In genomic region chrX:103533428-103534216, GRCh38 we compare ENCODE assay signal across 8 cellular contexts. TPM values are rescaled to one million over a fixed set of nuclear protein-coding genes. Genes with fewer than 3 reads are reported as not detected.
DNase-seq lines count a peak whose midpoint lies in the region; ATAC-seq, FAIRE-seq and TF ChIP-seq lines count a peak whose summit lies in the region.

No MANE protein-coding gene starts in this region.

- CTCF ChIA-PET in A549 (lab: Yijun Ruan, JAX), result interaction anchor here (0.7 to 2.9 kb wide), 12 partner anchors 8 to 286 kb away, joined by 3 to 13 read pairs (median 4); no protein-coding TSS in a partner anchor

- H3K36me3 ChIP-seq in SK-N-MC (ENCODE audit: insufficient read depth, low read length) (no peaks in the 10 kb centered on the region), cardiac muscle cell (no peaks in the 10 kb centered on the region)

- TF ChIP-seq RAD21 in A549 (conservative IDR thresholded peaks at IDR 0.05 in 1 of 2, IDR thresholded peaks at IDR 0.05 in 1 of 2), result peak; percentile 87 to 88

- TF ChIP-seq POLR2A in A549 (IDR thresholded peaks at IDR 0.05; ENCODE audit: low read length), result no peak

- no peaks in the 10 kb centered on the region for H3K9me3 Mint-ChIP-seq in activated naive CD8-positive, alpha-beta T cell treated with anti-CD3 and anti-CD28 coated beads, Interleukin-2, amount 50 U/mL, for 24 hours
- no peaks in the 10 kb centered on the region for H3K9me3 Mint-ChIP-seq in type B pancreatic cell

- H3K4me3 Mint-ChIP-seq in activated naive CD8-positive, alpha-beta T cell treated with anti-CD3 and anti-CD28 coated beads, Interleukin-2, amount 50 U/mL, for 24 hours, result peak overlapping the region; percentile 54
- peak overlapping the region; percentile 91 for H3K4me3 Mint-ChIP-seq in type B pancreatic cell

- no peak overlapping the region for H3K27ac Mint-ChIP-seq in activated naive CD8-positive, alpha-beta T cell treated with anti-CD3 and anti-CD28 coated beads, Interleukin-2, amount 50 U/mL, for 24 hours
- H3K27ac Mint-ChIP-seq in type B pancreatic cell, result peak overlapping the region; percentile 60

- TF ChIP-seq CTCF in A549 (IDR thresholded peaks at IDR 0.05) (peak; percentile 74), cardiac muscle cell (IDR thresholded peaks at IDR 0.05; ENCODE audit: low read depth, low read length) (peak; percentile 68), type B pancreatic cell (conservative IDR thresholded peaks at IDR 0.05) (peak; percentile 92)

- H3K9me3 ChIP-seq in A549, result no peaks in the 10 kb centered on the region
- H3K9me3 ChIP-seq in SK-N-MC (ENCODE audit: low read depth, low read length), result no peaks in the 10 kb centered on the region
- H3K9me3 ChIP-seq in cardiac muscle cell (ENCODE audit: low read depth), result no peaks in the 10 kb centered on the region

- peak overlapping the region; percentile 74 for H3K4me2 ChIP-seq in A549

- H3K9ac ChIP-seq in SK-N-MC (ENCODE audit: insufficient read length), result no peak overlapping the region

- H3K27me3 ChIP-seq in cardiac muscle cell, result no peaks in the 10 kb centered on the region

- H3K36me3 Mint-ChIP-seq in activated naive CD8-positive, alpha-beta T cell treated with anti-CD3 and anti-CD28 coated beads, Interleukin-2, amount 50 U/mL, for 24 hours (ENCODE audit: low read depth), result no peaks in the 10 kb centered on the region
- H3K36me3 Mint-ChIP-seq in type B pancreatic cell, result no peaks in the 10 kb centered on the region

- 19% methylated on average over 15 of the region's 15 CpGs for WGBS in A549 (ENCODE audit: missing lambda C conversion rate)

- ATAC-seq in A549, result peak; percentile 79 to 88; a peak in 5 of 6 replicates
- ATAC-seq in activated naive CD8-positive, alpha-beta T cell treated with anti-CD3 and anti-CD28 coated beads, Interleukin-2, amount 50 U/mL, for 24 hours, result no peak

- H3K27me3 Mint-ChIP-seq in activated naive CD8-positive, alpha-beta T cell treated with anti-CD3 and anti-CD28 coated beads, Interleukin-2, amount 50 U/mL, for 24 hours, result no peaks in the 10 kb centered on the region
- no peaks in the 10 kb centered on the region for H3K27me3 Mint-ChIP-seq in type B pancreatic cell

- H3K27ac ChIP-seq in A549, result peak overlapping the region in 1 of 2 experiments; percentile 60; a peak in 1 of 6 replicates
- H3K27ac ChIP-seq in SK-N-MC, result no peak overlapping the region
- no peak overlapping the region for H3K27ac ChIP-seq in cardiac muscle cell

- H3K4me3 ChIP-seq in A549 (peak overlapping the region; percentile 37), SK-N-MC (no peak overlapping the region), cardiac muscle cell (peak overlapping the region; percentile 27)

- FAIRE-seq in A549 (lab: Jason Lieb, UNC) (peak; percentile 92), GM18507 (lab: Jason Lieb, UNC) (peak; percentile 91)

- H3K4me1 ChIP-seq in A549 (no peaks in the 10 kb centered on the region), cardiac muscle cell (ENCODE audit: low read depth) (no peaks in the 10 kb centered on the region)

- POLR2A ChIA-PET in A549 (lab: Yijun Ruan, JAX), result no interaction called here

- DNase-seq in A549 (ENCODE audit: low read depth in 1 of 2, low spot score in 1 of 2) (peak; percentile 8 to 66), GM18507 (ENCODE audit: extremely low spot score, insufficient read length, low read depth) (no peak), LHCN-M2 (ENCODE audit: low read depth) (peak; percentile 61), SK-N-MC (ENCODE audit: low read depth, low spot score) (peak; percentile 35), cardiac muscle cell (ENCODE audit: low read depth in 1 of 2, low spot score in 1 of 2) (peak; percentile 81 to 84), pons (ENCODE audit: low spot score) (peak; percentile 73), type B pancreatic cell (ENCODE audit: extremely low spot score, unreplicated experiment) (peak; percentile 78)
- DNase-seq in activated naive CD8-positive, alpha-beta T cell treated with anti-CD3 and anti-CD28 coated beads, Interleukin-2, amount 50 U/mL, for 24 hours, result peak; percentile 70

- peaks cover 2% of the 10 kb centered on the region for H3K4me1 Mint-ChIP-seq in activated naive CD8-positive, alpha-beta T cell treated with anti-CD3 and anti-CD28 coated beads, Interleukin-2, amount 50 U/mL, for 24 hours
- H3K4me1 Mint-ChIP-seq in type B pancreatic cell (ENCODE audit: unreplicated experiment), result peaks cover 4% of the 10 kb centered on the region

- no peak for TF ChIP-seq EP300 in A549 (IDR thresholded peaks at IDR 0.05)

TF ChIP-seq in A549, 52 proteins besides CTCF, POLR2A, EP300 and RAD21:
- TF ChIP-seq CEBPB (IDR thresholded peaks at IDR 0.05), result peak; percentile 80 to 91
- TF ChIP-seq TP53 (CRISPR knock-in tag; IDR thresholded peaks at IDR 0.05), result no peak
- peak; percentile 83 for TF ChIP-seq SMC3 (IDR thresholded peaks at IDR 0.05)

RNA-seq across cellular contexts. Expression of gene RAB40A, which starts 14.3 kb away (rescaled TPM):
- polyA plus RNA-seq in A549 (2011; rRNA removed) (0.03 and 0.04 TPM in 2 replicates), A549 (2017; fragmentation: RNase III; extraction: RNeasy Plus Mini Kit Qiagen cat#74134 plus additional on column Dnase treatment) (0.08 TPM in 1 of 3 replicates, not detected in the others), cardiac muscle cell (1.9 and 2.9 TPM in 2 replicates)
- not detected in 2 replicates for polyA plus RNA-seq in A549 (2012; cell fraction: cytosol; rRNA removed)
- 0.06 and 0.17 TPM in 2 replicates for polyA plus RNA-seq in A549 (2012; cell fraction: nucleus; rRNA removed)
- not detected in 2 replicates for polyA minus RNA-seq in A549 (2011; rRNA and poly(A)+ RNA removed)
- total RNA-seq in LHCN-M2 (2014; rRNA removed) (0.11 and 0.38 TPM in 2 replicates), cardiac muscle cell (0.42 and 2.4 TPM in 2 replicates), type B pancreatic cell (ENCODE audit: low replicate concordance) (0.36 and 0.51 TPM in 2 replicates)
- 0.26 TPM for polyA plus RNA-seq in LHCN-M2 (2012)

RNA-seq across cellular contexts. Expression of gene TCEAL4, which starts 51.7 kb away (rescaled TPM):
- 35.2 and 57.2 TPM in 2 replicates for polyA plus RNA-seq in A549 (2011; rRNA removed)
- 18.8 and 23.9 TPM in 2 replicates for polyA plus RNA-seq in A549 (2012; cell fraction: cytosol; rRNA removed)
- polyA plus RNA-seq in A549 (2012; cell fraction: nucleus; rRNA removed), result 6.9 and 9.6 TPM in 2 replicates
- polyA plus RNA-seq in A549 (2017; fragmentation: RNase III; extraction: RNeasy Plus Mini Kit Qiagen cat#74134 plus additional on column Dnase treatment), result 173 to 195 TPM (median 192 TPM) in 3 replicates
- polyA minus RNA-seq in A549 (2011; rRNA and poly(A)+ RNA removed), result 9.0 and 9.8 TPM in 2 replicates
- 83.6 and 113 TPM in 2 replicates for total RNA-seq in LHCN-M2 (2014; rRNA removed)
- polyA plus RNA-seq in LHCN-M2 (2012), result 187 TPM
- total RNA-seq in cardiac muscle cell, result 65.9 and 77.6 TPM in 2 replicates
- 106 and 127 TPM in 2 replicates for polyA plus RNA-seq in cardiac muscle cell
- total RNA-seq in type B pancreatic cell (ENCODE audit: low replicate concordance), result 50.5 and 68.1 TPM in 2 replicates
